Comparison of ENCODE assay signal across 8 cellular contexts in genomic region chr6:33029297-33030184, GRCh38. TPM values are rescaled to one million over a fixed set of nuclear protein-coding genes. Genes with fewer than 3 reads are reported as not detected.
DNase-seq lines count a peak whose midpoint lies in the region; ATAC-seq and TF ChIP-seq lines count a peak whose summit lies in the region.

No MANE protein-coding gene starts in this region.

- H2BK5ac ChIP-seq in trophoblast cell (ENCODE audit: low read depth, low read length, poor library complexity): no peak overlapping the region

- H4K8ac ChIP-seq in trophoblast cell (ENCODE audit: low read depth, low read length): no peak overlapping the region

- H4K91ac ChIP-seq in trophoblast cell (ENCODE audit: low read depth, low read length): no peak overlapping the region

- no peak overlapping the region for H3K4ac ChIP-seq in trophoblast cell (ENCODE audit: low read depth, low read length)

- DNase-seq in trophoblast cell (peak; percentile 27 to 44), NCI-H446 treated with DMSO at 0.1 percent for 48 hours (lab: John Stamatoyannopoulos, UW) (no peak), NCI-H2196 (lab: John Stamatoyannopoulos, UW; ENCODE audit: unreplicated experiment) (no peak), NCI-H774 (lab: John Stamatoyannopoulos, UW) (no peak)

- H3K36me3 Mint-ChIP-seq in dendritic cell treated with granulocyte-macrophage colony-stimulating factor and Interleukin-4, amounts not matched to agents 40 ng/mL and 50 ng/mL, for 4 days (ENCODE audit: low read depth): peaks cover 4% of the 10 kb centered on the region

- no peak overlapping the region for H2BK120ac ChIP-seq in trophoblast cell (ENCODE audit: insufficient read depth, low read length, poor library complexity)

- H3K9me3 Mint-ChIP-seq in dendritic cell treated with granulocyte-macrophage colony-stimulating factor and Interleukin-4, amounts not matched to agents 40 ng/mL and 50 ng/mL, for 4 days: peaks cover 6% of the 10 kb centered on the region

- no peak overlapping the region for H3K14ac ChIP-seq in trophoblast cell (ENCODE audit: low read length)

- ATAC-seq in GM21381 (IDR thresholded peaks at IDR 0.05; ENCODE audit: unreplicated experiment) (peak; percentile 65), HG03565 (IDR thresholded peaks at IDR 0.05; ENCODE audit: unreplicated experiment) (peak; percentile 67)

- peaks cover 48% of the 10 kb centered on the region for H3K4me1 Mint-ChIP-seq in dendritic cell treated with granulocyte-macrophage colony-stimulating factor and Interleukin-4, amounts not matched to agents 40 ng/mL and 50 ng/mL, for 4 days (ENCODE audit: low read depth)

- H3K27ac ChIP-seq in trophoblast cell (ENCODE audit: low read depth, low read length): no peak overlapping the region

- H3K4me2 ChIP-seq in trophoblast cell (ENCODE audit: low read length): no peak overlapping the region

- no CpG with 5 or more reads among the region's 7 CpGs for WGBS in trophoblast cell (ENCODE audit: extremely low coverage, insufficient coverage, insufficient read length)

- no peak overlapping the region for H2AK5ac ChIP-seq in trophoblast cell (ENCODE audit: low read length)

- H3K4me3 Mint-ChIP-seq in dendritic cell treated with granulocyte-macrophage colony-stimulating factor and Interleukin-4, amounts not matched to agents 40 ng/mL and 50 ng/mL, for 4 days: peak overlapping the region; percentile 65

- H3K18ac ChIP-seq in trophoblast cell (ENCODE audit: low read length): no peak overlapping the region

- no peaks in the 10 kb centered on the region for H3K27me3 Mint-ChIP-seq in dendritic cell treated with granulocyte-macrophage colony-stimulating factor and Interleukin-4, amounts not matched to agents 40 ng/mL and 50 ng/mL, for 4 days

- no peaks in the 10 kb centered on the region for H3K27me3 ChIP-seq in trophoblast cell (ENCODE audit: insufficient read depth, low read length)

- H4K12ac ChIP-seq in trophoblast cell (ENCODE audit: low read depth, low read length): no peak overlapping the region

- no peaks in the 10 kb centered on the region for H3K79me2 ChIP-seq in trophoblast cell (ENCODE audit: control insufficient read depth, insufficient read depth, low read length, poor library complexity)

- no peaks in the 10 kb centered on the region for H3K36me3 ChIP-seq in trophoblast cell (ENCODE audit: control insufficient read depth in 1 of 2, insufficient read depth in 2 of 2, low read length in 2 of 2)

- H3K4me1 ChIP-seq in trophoblast cell (ENCODE audit: control insufficient read depth in 1 of 2, insufficient read depth in 2 of 2, low read length in 2 of 2): no peaks in the 10 kb centered on the region

- H3K23ac ChIP-seq in trophoblast cell (ENCODE audit: low read length): no peak overlapping the region

- H2BK12ac ChIP-seq in trophoblast cell (ENCODE audit: low read length): no peak overlapping the region

- no peaks in the 10 kb centered on the region for H3K9me3 ChIP-seq in trophoblast cell (ENCODE audit: insufficient read depth, low read depth, low read length)

- no peaks in the 10 kb centered on the region for H3K79me1 ChIP-seq in trophoblast cell (ENCODE audit: low read length)

- no peak overlapping the region for H2AFZ ChIP-seq in trophoblast cell (ENCODE audit: insufficient read depth, low read length, poor library complexity)

- peak overlapping the region; percentile 98 for H3K27ac Mint-ChIP-seq in dendritic cell treated with granulocyte-macrophage colony-stimulating factor and Interleukin-4, amounts not matched to agents 40 ng/mL and 50 ng/mL, for 4 days

- H3K4me3 ChIP-seq in trophoblast cell (ENCODE audit: low read depth, low read length): no peak overlapping the region

- TF ChIP-seq POLR2A in GM10847 (IDR thresholded peaks at IDR 0.05; ENCODE audit: extremely low read depth, insufficient read length): peak; percentile 33

- intact Hi-C loops in dendritic cell treated with granulocyte-macrophage colony-stimulating factor and Interleukin-4, amounts not matched to agents 40 ng/mL and 50 ng/mL, for 4 days (cut with micrococcal nuclease): loop anchor here (1.0 to 2.0 kb wide), 3 partner anchors 10 to 43 kb away; partner anchors contain the start of gene HLA-DPA1

- no peak overlapping the region for H3K9ac ChIP-seq in trophoblast cell (ENCODE audit: low read length)

RNA-seq across cellular contexts. Expression of gene HLA-DOA, which starts 20.1 kb away (rescaled TPM):
- 0.05 and 0.08 TPM in 2 replicates for polyA plus RNA-seq in trophoblast cell (2013)

RNA-seq across cellular contexts. Expression of gene HLA-DPA1, which starts 43.9 kb away (rescaled TPM):
- 4.8 and 5.8 TPM in 2 replicates for polyA plus RNA-seq in trophoblast cell (2013)

RNA-seq across cellular contexts. Expression of gene HLA-DPB1, which starts 46.2 kb away (rescaled TPM):
- 13.8 and 14.0 TPM in 2 replicates for polyA plus RNA-seq in trophoblast cell (2013)

Comparison
In these comparisons a context has a peak if more than half of its experiments do, and no peak if none do; other contexts are left out.
1. DNase-seq: peak in trophoblast cell (2 of 2); none in NCI-H446 treated with DMSO at 0.1 percent for 48 hours (single experiment), NCI-H2196 (single experiment) and NCI-H774 (single experiment).